Comparison of ENCODE assay signal across 8 cellular contexts in genomic region chr17:79835953-79836951, GRCh38. TPM values are rescaled to one million over a fixed set of nuclear protein-coding genes. Genes with fewer than 3 reads are reported as not detected.
DNase-seq lines count a peak whose midpoint lies in the region; FAIRE-seq and TF ChIP-seq lines count a peak whose summit lies in the region.

No MANE protein-coding gene starts in this region.

- H3K4me3 ChIP-seq in GM12864 (ENCODE audit: low read depth, low read length), result peak overlapping the region; percentile 13
- H3K4me3 ChIP-seq in bronchial epithelial cell (ENCODE audit: low read depth, low read length), result peak overlapping the region; percentile 64
- H3K4me3 ChIP-seq in muscle layer of duodenum (ENCODE audit: low read depth in 1 of 2, low read length in 2 of 2), result peak overlapping the region; percentile 71 to 84

- H3K27me3 ChIP-seq in bronchial epithelial cell (ENCODE audit: control insufficient read depth, insufficient read depth, low read length) (peaks cover 11% of the 10 kb centered on the region), muscle layer of duodenum (ENCODE audit: low read depth, low read length) (peaks cover 7% of the 10 kb centered on the region)

- H3K27ac ChIP-seq in muscle layer of duodenum (ENCODE audit: low read length), result no peak overlapping the region

- DNase-seq in GM12864 (ENCODE audit: low read depth) (no peak), NCI-H460 (ENCODE audit: extremely low read depth, low read depth) (peak; percentile 88), bronchial epithelial cell (ENCODE audit: low read depth) (peak; percentile 26), GM03348 (ENCODE audit: low spot score) (no peak), kidney glomerular epithelial cell (lab: John Stamatoyannopoulos, UW) (no peak), SK-N-DZ (ENCODE audit: low spot score) (no peak)
- DNase-seq in stimulated activated naive CD4-positive, alpha-beta T cell treated with Interleukin-2 at 50 U/mL for 16 hours (lab: John Stamatoyannopoulos, UW), result no peak

- peaks cover 3 to 72% of the 10 kb centered on the region in 2 donors for H3K4me1 ChIP-seq in muscle layer of duodenum (ENCODE audit: control insufficient read depth in 1 of 2, insufficient read depth in 2 of 2, low read length in 2 of 2)

- TF ChIP-seq CTCF in GM12864 (IDR thresholded peaks at IDR 0.05; ENCODE audit: low read depth, low read length, missing control alignments), result no peak
- TF ChIP-seq CTCF in bronchial epithelial cell (IDR thresholded peaks at IDR 0.05; ENCODE audit: insufficient read depth, low read length, severe bottlenecking), result no peak

- H3K9me3 ChIP-seq in muscle layer of duodenum (ENCODE audit: control insufficient read depth in 1 of 2, low read length in 2 of 2), result no peaks in the 10 kb centered on the region

- FAIRE-seq in bronchial epithelial cell (lab: Jason Lieb, UNC), result no peak

- H3K36me3 ChIP-seq in bronchial epithelial cell (ENCODE audit: control insufficient read depth, insufficient read depth, low read length), result peaks cover 27% of the 10 kb centered on the region
- peaks cover 3 to 27% of the 10 kb centered on the region in 2 donors for H3K36me3 ChIP-seq in muscle layer of duodenum (ENCODE audit: control insufficient read depth in 1 of 2, insufficient read depth in 2 of 2, low read length in 2 of 2)

RNA-seq across cellular contexts. Expression of gene CBX4, which starts 3.0 kb away (rescaled TPM):
- total RNA-seq in NCI-H460 (2014; rRNA removed; shearing (Covaris generic)), result 88.2 and 100 TPM in 2 replicates
- 68.5 and 83.6 TPM in 2 replicates for polyA plus RNA-seq in NCI-H460 (2014; cell fraction: nucleus; rRNA removed)
- total RNA-seq in bronchial epithelial cell, result 43.4 and 86.8 TPM in 2 replicates
- 9.9 and 14.1 TPM in 2 replicates for polyA plus RNA-seq in SK-N-DZ (2014; cell fraction: cytosol; rRNA removed)
- 25.6 and 26.8 TPM in 2 replicates for polyA plus RNA-seq in SK-N-DZ (2014; cell fraction: nucleus; rRNA removed)

RNA-seq across cellular contexts. Expression of gene CBX8, which starts 39.4 kb away (rescaled TPM):
- total RNA-seq in NCI-H460 (2014; rRNA removed; shearing (Covaris generic)), result 7.8 and 11.0 TPM in 2 replicates
- 21.7 and 23.4 TPM in 2 replicates for polyA plus RNA-seq in NCI-H460 (2014; cell fraction: nucleus; rRNA removed)
- total RNA-seq in bronchial epithelial cell, result 2.6 and 2.7 TPM in 2 replicates
- 16.5 and 24.6 TPM in 2 replicates for polyA plus RNA-seq in SK-N-DZ (2014; cell fraction: cytosol; rRNA removed)
- polyA plus RNA-seq in SK-N-DZ (2014; cell fraction: nucleus; rRNA removed), result 43.5 and 47.0 TPM in 2 replicates

RNA-seq across cellular contexts. Expression of gene CBX2, which starts 58.3 kb away (rescaled TPM):
- total RNA-seq in NCI-H460 (2014; rRNA removed; shearing (Covaris generic)), result 23.7 and 26.8 TPM in 2 replicates
- 87.7 and 96.1 TPM in 2 replicates for polyA plus RNA-seq in NCI-H460 (2014; cell fraction: nucleus; rRNA removed)
- 1.1 and 2.3 TPM in 2 replicates for total RNA-seq in bronchial epithelial cell
- polyA plus RNA-seq in SK-N-DZ (2014; cell fraction: cytosol; rRNA removed), result 108 and 109 TPM in 2 replicates
- 144 and 174 TPM in 2 replicates for polyA plus RNA-seq in SK-N-DZ (2014; cell fraction: nucleus; rRNA removed)

Comparison
In these comparisons a context has a peak if more than half of its experiments do, and no peak if none do; other contexts are left out.
1. DNase-seq: peak in NCI-H460 (single experiment) and bronchial epithelial cell (single experiment); none in GM12864 (single experiment), GM03348 (single experiment), stimulated activated naive CD4-positive, alpha-beta T cell treated with Interleukin-2 at 50 U/mL for 16 hours (single experiment), kidney glomerular epithelial cell (single experiment) and SK-N-DZ (single experiment).
2. H3K4me3 ChIP-seq: peak in every context shown above with its lines; median percentile 78 in muscle layer of duodenum; 64 in bronchial epithelial cell; 13 in GM12864.